Comparison of ENCODE assay signal across 34 cellular contexts in genomic region chr1:38641661-38642060, GRCh38.
"Had no signal": no experiment of that assay in that cellular context is flagged by ENCODE, and none has a peak within 500 bp of the region (broad histone marks: within the 10 kb centered on the region; RNA-seq: fewer than 3 reads in every experiment).

No MANE protein-coding gene starts in this region.

- DNase-seq: Karpas-422, Kasumi-1, KG1, MG63, MM.1S, MV-4-11, NCI-H1048, NCI-H1092, NCI-H1092 treated with DMSO at 0.1 percent for 48 hours, NCI-H1105, NCI-H1105 treated with DMSO at 0.1 percent for 48 hours, NCI-H1417, NCI-H1417 treated with DMSO at 0.1 percent for 48 hours, NCI-H1436, NCI-H1436 treated with DMSO at 0.1 percent for 48 hours, NCI-H146, NCI-H1694, NCI-H1694 treated with DMSO at 0.1 percent for 48 hours, NCI-H187, NCI-H187 treated with DMSO at 0.1 percent for 48 hours, NCI-H1930, NCI-H2029, NCI-H2029 treated with DMSO at 0.1 percent for 48 hours, NCI-H2081, NCI-H2081 treated with DMSO at 0.1 percent for 48 hours, NCI-H2107, NCI-H2171, NCI-H2171 treated with DMSO at 0.1 percent for 48 hours, NCI-H2227 treated with DMSO at 0.1 percent for 48 hours, NCI-H345, NCI-H446, NCI-H446 treated with DMSO at 0.1 percent for 48 hours, NCI-H510A had no signal

- H3K4me3 ChIP-seq: MG63 had no signal

- H3K27ac ChIP-seq: KMS-11 had no signal

- H3K36me3 ChIP-seq: MG63 had no signal

- H3K9me3 ChIP-seq: MG63 had no signal
